In genomic region chr2:237324446-237325236, GRCh38 we compare ENCODE assay signal across 12 cellular contexts.
DNase-seq lines count a peak whose midpoint lies in the region; ATAC-seq and TF ChIP-seq lines count a peak whose summit lies in the region.
"Had no signal": no experiment of that assay in that cellular context is flagged by ENCODE, and none has a peak within 500 bp of the region (broad histone marks: within the 10 kb centered on the region; RNA-seq: fewer than 3 reads in every experiment).

No MANE protein-coding gene starts in this region.

- no peaks in the 10 kb centered on the region for H3K27me3 ChIP-seq in mesendoderm (ENCODE audit: insufficient read depth, low read length, poor library complexity)
- H3K27me3 ChIP-seq in transverse colon, result no peaks in the 10 kb centered on the region

- H3K23ac ChIP-seq in mesendoderm (ENCODE audit: low read length), result no peak overlapping the region

- TF ChIP-seq POLR2A in transverse colon (IDR thresholded peaks at IDR 0.05), result no peak

- TF ChIP-seq CTCF in transverse colon (IDR thresholded peaks at IDR 0.05), result no peak

- H2BK15ac ChIP-seq in mesendoderm (replicated peaks; ENCODE audit: low read depth), result no peak overlapping the region

- no peaks in the 10 kb centered on the region for H3K79me1 ChIP-seq in mesendoderm (ENCODE audit: low read length)

- H3K9me3 ChIP-seq in transverse colon, result no peaks in the 10 kb centered on the region

- no peak for ATAC-seq in HG03378 (IDR thresholded peaks at IDR 0.05; ENCODE audit: unreplicated experiment)
- no peak for ATAC-seq in GM21367 (IDR thresholded peaks at IDR 0.05; ENCODE audit: unreplicated experiment)

- no peak overlapping the region for H4K5ac ChIP-seq in mesendoderm (ENCODE audit: low read length)

- no peak overlapping the region for H2BK5ac ChIP-seq in mesendoderm (ENCODE audit: low read length)

- in situ Hi-C loops in transverse colon (cut with MboI; ENCODE audit: low pct_ligation_motif_present in 1 of 4, low pct_unique_long_range_greater_than_20kb in 1 of 4, low sequenced_read_pairs in 3 of 4), result no loop called here

- H3K36me3 ChIP-seq in mesendoderm (ENCODE audit: control insufficient read depth, insufficient read depth, low read length) (no peaks in the 10 kb centered on the region), transverse colon (no peaks in the 10 kb centered on the region)

- intact Hi-C loops in transverse colon (cut with DNase I; ENCODE audit: low total_unique reads), result no loop called here

- H3K56ac ChIP-seq in mesendoderm (ENCODE audit: low read length), result no peak overlapping the region

- no CpG with 5 or more reads among the region's 16 CpGs for WGBS in mesendoderm (ENCODE audit: extremely low coverage, insufficient coverage, low lambda C conversion rate)
- 53 to 67% methylated on average over 14 to 16 of the region's 16 CpGs for WGBS in transverse colon (ENCODE audit: low coverage in 1 of 2), 2 donors

- H3K4me3 ChIP-seq in mesendoderm (ENCODE audit: low read length) (no peak overlapping the region), transverse colon (no peak overlapping the region)

- H2AK5ac ChIP-seq in mesendoderm (ENCODE audit: low read length), result no peak overlapping the region

- H3K18ac ChIP-seq in mesendoderm (ENCODE audit: low read length), result no peak overlapping the region

- no peak overlapping the region for H3K9ac ChIP-seq in mesendoderm (ENCODE audit: low read length)

- H3K79me2 ChIP-seq in mesendoderm (ENCODE audit: control insufficient read depth, insufficient read depth, low read length), result no peaks in the 10 kb centered on the region

- H2BK120ac ChIP-seq in mesendoderm (ENCODE audit: low read depth, low read length), result no peak overlapping the region

- no peak overlapping the region for H3K4ac ChIP-seq in mesendoderm (ENCODE audit: low read depth, low read length)

- H3K4me1 ChIP-seq in mesendoderm (ENCODE audit: control insufficient read depth, low read depth, low read length) (no peaks in the 10 kb centered on the region), transverse colon (peaks cover 8 to 60% (median 23%) of the 10 kb centered on the region in 4 donors)

- DNase-seq in DMS153 (lab: John Stamatoyannopoulos, UW) (peak; percentile 17), DMS153 treated with DMSO at 0.1 percent for 48 hours (lab: John Stamatoyannopoulos, UW; ENCODE audit: unreplicated experiment) (no peak), brain pericyte (ENCODE audit: low read depth, low spot score) (peak; percentile 85), mesendoderm (peak; percentile 37), transverse colon (peak; percentile 41), AG08395 (ENCODE audit: low spot score) (no peak)
- DNase-seq: activated naive CD8-positive, alpha-beta T cell treated with anti-CD3 and anti-CD28 coated beads, Interleukin-2, amount 10 ng/mL, durations not matched to agents 7 days and 5 days; NCI-H1105; T-helper 9 cell had no signal

- TF ChIP-seq EP300 in transverse colon (IDR thresholded peaks at IDR 0.05; ENCODE audit: low read depth), result peak; percentile 41

- H4K8ac ChIP-seq in mesendoderm (ENCODE audit: low read depth, low read length), result no peak overlapping the region

- no peak overlapping the region for H3K4me2 ChIP-seq in mesendoderm (ENCODE audit: low read length)

- no peak overlapping the region for H3K27ac ChIP-seq in mesendoderm (ENCODE audit: low read depth, low read length)
- H3K27ac ChIP-seq in transverse colon, result peak overlapping the region; percentile 68 to 92 (median 86)
- H3K27ac ChIP-seq: 22Rv1 had no signal

Comparison
In these comparisons a context has a peak if more than half of its experiments do, and no peak if none do; other contexts are left out.
1. DNase-seq: peak in DMS153 (single experiment), brain pericyte (single experiment), mesendoderm (single experiment) and transverse colon (single experiment); none in DMS153 treated with DMSO at 0.1 percent for 48 hours (single experiment) and AG08395 (single experiment).